28 cellular contexts compared by ENCODE assay signal in genomic region chr1:39226836-39227235, GRCh38.
"Had no signal": no experiment of that assay in that cellular context is flagged by ENCODE, and none has a peak within 500 bp of the region (broad histone marks: within the 10 kb centered on the region; RNA-seq: fewer than 3 reads in every experiment).

No MANE protein-coding gene starts in this region.

- H3K27ac Mint-ChIP-seq: activated CD4-positive, alpha-beta T cell treated with anti-CD3 and anti-CD28 coated beads for 36 hours; activated CD8-positive, alpha-beta memory T cell treated with anti-CD3 and anti-CD28 coated beads, Interleukin-2, amount 10 ng/mL, durations not matched to agents 7 days and 5 days; activated CD8-positive, alpha-beta T cell treated with anti-CD3 and anti-CD28 coated beads, Interleukin-2, amount 10 ng/mL, durations not matched to agents 7 days and 5 days had no signal

- H3K27me3 Mint-ChIP-seq: activated CD4-positive, alpha-beta T cell treated with anti-CD3 and anti-CD28 coated beads for 36 hours; activated CD8-positive, alpha-beta memory T cell treated with anti-CD3 and anti-CD28 coated beads, Interleukin-2, amount 10 ng/mL, durations not matched to agents 7 days and 5 days; activated naive CD8-positive, alpha-beta T cell; brain had no signal

- H3K27ac ChIP-seq: ascending aorta, colonic mucosa, left ventricle myocardium inferior, pancreas, prostate gland, suprapubic skin, tibial nerve had no signal

- DNase-seq: activated CD4-positive, alpha-beta T cell treated with anti-CD3 and anti-CD28 coated beads for 36 hours; activated CD4-positive, CD25-positive, alpha-beta regulatory T cell; activated CD8-positive, alpha-beta memory T cell treated with anti-CD3 and anti-CD28 coated beads, Interleukin-2, amount 10 ng/mL, durations not matched to agents 7 days and 5 days; activated CD8-positive, alpha-beta T cell treated with anti-CD3 and anti-CD28 coated beads, Interleukin-2, amount 10 ng/mL, durations not matched to agents 7 days and 5 days; activated T-cell treated with anti-CD3 and anti-CD28 coated beads, Interleukin-2, amount 50 U/mL, for 48 hours; cerebellar nuclear complex; colonic mucosa; effector CD8-positive, alpha-beta T cell; left ventricle myocardium inferior; mucosa of descending colon; nucleus accumbens; pancreas; retina; stimulated activated CD4-positive, alpha-beta T cell treated with anti-CD3 and anti-CD28 coated beads, Interleukin-1b, Interleukin-23, amount 100 ng/mL, for 48 hours; stimulated activated CD4-positive, alpha-beta T cell treated with anti-CD3 and anti-CD28 coated beads, Interleukin-4, amount 100 ng/mL, for 4 hours; stimulated activated CD8-positive, alpha-beta memory T cell treated with anti-CD3 and anti-CD28 coated beads, Interleukin-4, amount 100 ng/mL, for 48 hours; stimulated activated naive CD4-positive, alpha-beta T cell had no signal

- H3K4me3 ChIP-seq: ascending aorta, cardiac muscle cell, colonic mucosa, left ventricle myocardium inferior, lung, mucosa of descending colon, pancreas, prostate gland, smooth muscle cell, suprapubic skin, tibial nerve had no signal

- ATAC-seq: activated CD4-positive, alpha-beta T cell treated with anti-CD3 and anti-CD28 coated beads for 36 hours; activated CD8-positive, alpha-beta memory T cell treated with anti-CD3 and anti-CD28 coated beads, Interleukin-2, amount 10 ng/mL, durations not matched to agents 7 days and 5 days; activated CD8-positive, alpha-beta T cell treated with anti-CD3 and anti-CD28 coated beads, Interleukin-2, amount 10 ng/mL, durations not matched to agents 7 days and 5 days; mucosa of descending colon; pancreas had no signal

- H3K4me1 ChIP-seq: colonic mucosa, prostate gland had no signal

- H3K4me3 Mint-ChIP-seq: activated CD4-positive, alpha-beta T cell treated with anti-CD3 and anti-CD28 coated beads for 36 hours; activated CD8-positive, alpha-beta memory T cell treated with anti-CD3 and anti-CD28 coated beads, Interleukin-2, amount 10 ng/mL, durations not matched to agents 7 days and 5 days; activated CD8-positive, alpha-beta T cell treated with anti-CD3 and anti-CD28 coated beads, Interleukin-2, amount 10 ng/mL, durations not matched to agents 7 days and 5 days; brain; neural crest cell had no signal

- H3K9me3 ChIP-seq: ascending aorta, colonic mucosa, left ventricle myocardium inferior, mucosa of descending colon, pancreas, prostate gland, suprapubic skin, tibial nerve had no signal

- H3K27me3 ChIP-seq: ascending aorta, cardiac muscle cell, colonic mucosa, pancreas, suprapubic skin, tibial nerve had no signal

- H3K9me3 Mint-ChIP-seq: activated T-helper 2 cell treated with anti-CD3 and anti-CD28 coated beads, Interferon-gamma antibody, Interleukin-2, Interleukin-4, amounts not matched to agents 10 μg/mL and 5 μg/mL and 100 μg/mL, durations not matched to agents 14 hours and 24 hours and 36 hours; brain; neural crest cell had no signal

- H3K36me3 ChIP-seq: colonic mucosa, pancreas, prostate gland, suprapubic skin, tibial nerve had no signal
